In genomic region chr6:81985191-81985590, GRCh38 we compare ENCODE assay signal across 1 cellular context.
TF ChIP-seq lines count a peak whose summit lies in the region.

No MANE protein-coding gene starts in this region.

TF ChIP-seq in IMR-90, 13 proteins besides CTCF, POLR2A, EP300 and RAD21 (continued from another document):
- TF ChIP-seq ELK1 (IDR thresholded peaks at IDR 0.05; ENCODE audit: borderline replicate concordance, low read depth, low read length) (no peak), RCOR1 (IDR thresholded peaks at IDR 0.05; ENCODE audit: insufficient replicate concordance, low read length) (no peak), USF2 (IDR thresholded peaks at IDR 0.05; ENCODE audit: low read depth, low read length) (no peak), MXI1 (IDR thresholded peaks at IDR 0.05; ENCODE audit: borderline replicate concordance, low read depth, low read length) (no peak), RFX5 (IDR thresholded peaks at IDR 0.05; ENCODE audit: low read depth, low read length) (no peak)
